In the genomic region with DNA sequence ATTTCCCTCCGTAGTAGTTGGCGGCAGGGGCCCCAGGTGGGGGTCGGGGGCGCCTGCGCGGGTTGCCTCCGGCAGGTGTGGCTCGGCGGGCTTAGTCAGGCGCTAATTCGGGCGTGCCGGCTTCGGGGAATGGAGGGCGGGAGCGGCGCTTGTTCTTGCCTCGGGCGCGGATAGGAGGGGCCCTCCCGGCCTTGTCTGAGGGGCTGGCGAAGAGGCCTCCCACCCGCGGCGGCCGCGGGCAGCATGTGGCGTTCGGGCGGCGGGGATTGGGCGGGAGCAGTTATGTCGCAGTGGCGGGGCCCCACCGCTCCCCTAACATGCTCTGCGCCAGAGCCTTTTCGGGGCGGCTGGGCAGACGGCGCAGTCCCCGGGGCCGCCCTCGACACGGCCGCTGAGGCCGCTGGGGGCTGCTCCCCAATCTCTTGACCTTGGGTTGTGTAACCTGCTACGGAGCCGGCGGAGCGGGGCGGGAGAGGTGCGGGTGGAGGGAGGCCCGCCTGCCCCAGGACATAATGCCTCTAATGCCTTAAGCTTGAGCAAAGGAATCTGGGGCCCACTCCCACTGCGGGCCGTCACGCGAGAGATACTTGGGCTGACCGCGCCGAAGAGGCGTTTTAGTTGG, we compare ENCODE assay signal across 8 cellular contexts. TPM values are rescaled to one million over a fixed set of nuclear protein-coding genes. Genes with fewer than 3 reads are reported as not detected.
DNase-seq lines count a peak whose midpoint lies in the region; ATAC-seq and TF ChIP-seq lines count a peak whose summit lies in the region.

No MANE protein-coding gene starts in this region.

- WGBS in testis, 2 donors, result 0% methylated on average over 39 of the region's 61 CpGs; no CpG with 5 or more reads in 1 of the 2 donors

- no peaks in the 10 kb centered on the region for H3K36me3 ChIP-seq in testis (ENCODE audit: low read depth, missing control alignments)

- H3K4me3 ChIP-seq in GM12875 (ENCODE audit: low read depth, low read length) (peak overlapping the region; percentile 88), testis (peak overlapping the region; percentile 84 to 95)

- TF ChIP-seq CTCF in GM12875 (IDR thresholded peaks at IDR 0.05; ENCODE audit: borderline replicate concordance, insufficient read depth, low read depth, low read length), result no peak
- TF ChIP-seq CTCF in testis (IDR thresholded peaks at IDR 0.05), result no peak

- DNase-seq in activated gamma-delta T cell treated with anti-CD3 and anti-CD28 coated beads, Interleukin-2, amount 50 U/mL, for 16 hours (ENCODE audit: low read depth), result peak; percentile 58
- DNase-seq in germinal center (ENCODE audit: low spot score), result peak; percentile 48
- DNase-seq in occipital lobe (lab: John Stamatoyannopoulos, UW), result peak; percentile 47
- peak; percentile 52 for DNase-seq in testis
- no peak for DNase-seq in NCI-H2196 (lab: John Stamatoyannopoulos, UW; ENCODE audit: unreplicated experiment)

- peak overlapping the region; percentile 88 to 93 for H3K27ac ChIP-seq in testis

- ATAC-seq in HG03025 (IDR thresholded peaks at IDR 0.05; ENCODE audit: low FRiP score, unreplicated experiment), result peak; percentile 7

- intact Hi-C loops in testis (cut with DNase I; ENCODE audit: low total_unique reads), result loop anchor here (10.0 kb wide), 1 partner anchor 61 kb away; the partner anchor contains the start of gene CDK19

- no peaks in the 10 kb centered on the region for H3K9me3 ChIP-seq in testis

- no peak for TF ChIP-seq POLR2A in testis (IDR thresholded peaks at IDR 0.05)

- peaks cover 37% of the 10 kb centered on the region for H3K4me1 ChIP-seq in testis

- H3K27me3 ChIP-seq in testis, result no peaks in the 10 kb centered on the region

TF ChIP-seq in PFSK-1, 5 proteins besides CTCF, POLR2A, EP300 and RAD21:
- TF ChIP-seq POLR2AphosphoS5 (IDR thresholded peaks at IDR 0.05; ENCODE audit: low read depth, low read length), result no peak; the same call in 1 of the 2 replicates
- TF ChIP-seq, protein P1, sequence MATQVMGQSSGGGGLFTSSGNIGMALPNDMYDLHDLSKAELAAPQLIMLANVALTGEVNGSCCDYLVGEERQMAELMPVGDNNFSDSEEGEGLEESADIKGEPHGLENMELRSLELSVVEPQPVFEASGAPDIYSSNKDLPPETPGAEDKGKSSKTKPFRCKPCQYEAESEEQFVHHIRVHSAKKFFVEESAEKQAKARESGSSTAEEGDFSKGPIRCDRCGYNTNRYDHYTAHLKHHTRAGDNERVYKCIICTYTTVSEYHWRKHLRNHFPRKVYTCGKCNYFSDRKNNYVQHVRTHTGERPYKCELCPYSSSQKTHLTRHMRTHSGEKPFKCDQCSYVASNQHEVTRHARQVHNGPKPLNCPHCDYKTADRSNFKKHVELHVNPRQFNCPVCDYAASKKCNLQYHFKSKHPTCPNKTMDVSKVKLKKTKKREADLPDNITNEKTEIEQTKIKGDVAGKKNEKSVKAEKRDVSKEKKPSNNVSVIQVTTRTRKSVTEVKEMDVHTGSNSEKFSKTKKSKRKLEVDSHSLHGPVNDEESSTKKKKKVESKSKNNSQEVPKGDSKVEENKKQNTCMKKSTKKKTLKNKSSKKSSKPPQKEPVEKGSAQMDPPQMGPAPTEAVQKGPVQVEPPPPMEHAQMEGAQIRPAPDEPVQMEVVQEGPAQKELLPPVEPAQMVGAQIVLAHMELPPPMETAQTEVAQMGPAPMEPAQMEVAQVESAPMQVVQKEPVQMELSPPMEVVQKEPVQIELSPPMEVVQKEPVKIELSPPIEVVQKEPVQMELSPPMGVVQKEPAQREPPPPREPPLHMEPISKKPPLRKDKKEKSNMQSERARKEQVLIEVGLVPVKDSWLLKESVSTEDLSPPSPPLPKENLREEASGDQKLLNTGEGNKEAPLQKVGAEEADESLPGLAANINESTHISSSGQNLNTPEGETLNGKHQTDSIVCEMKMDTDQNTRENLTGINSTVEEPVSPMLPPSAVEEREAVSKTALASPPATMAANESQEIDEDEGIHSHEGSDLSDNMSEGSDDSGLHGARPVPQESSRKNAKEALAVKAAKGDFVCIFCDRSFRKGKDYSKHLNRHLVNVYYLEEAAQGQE (IDR thresholded peaks at IDR 0.05; ENCODE audit: insufficient read depth in 1 of 2, low read depth in 2 of 2, low read length in 2 of 2), result no peak
- peak; percentile 21; the same call in 1 of the 2 replicates for TF ChIP-seq SIN3A (IDR thresholded peaks at IDR 0.05; ENCODE audit: borderline replicate concordance, insufficient read depth, low read length)
- no peak for TF ChIP-seq TAF1 (IDR thresholded peaks at IDR 0.05; ENCODE audit: borderline replicate concordance, insufficient read depth, low read length)
- no peak for TF ChIP-seq FOXP2 (optimal IDR thresholded peaks at IDR 0.05; ENCODE audit: borderline replicate concordance, extremely low read depth, extremely low read length, insufficient read depth)

RNA-seq across cellular contexts. Expression of gene AMD1, which starts 1.1 kb away (rescaled TPM):
- 20.8 TPM for polyA plus RNA-seq in PFSK-1 (2012; ENCODE audit: insufficient read length, low read depth)
- total RNA-seq in occipital lobe (118 TPM), testis (100 to 1,000 TPM in 1 of 2 donors, 10 to 100 TPM in 1; 85.6 to 109 TPM)
- polyA plus RNA-seq in testis (ENCODE audit: insufficient read depth, low read depth, low replicate concordance), result 47.9 TPM
